Comparison of ENCODE assay signal across 1 cellular context in genomic region chr21:34669149-34669879, GRCh38.
TF ChIP-seq lines count a peak whose summit lies in the region.

No MANE protein-coding gene starts in this region.

TF ChIP-seq in HepG2, 621 proteins besides CTCF, POLR2A, EP300 and RAD21:
- TF ChIP-seq ZFP36L1 (CRISPR knock-in tag; IDR thresholded peaks at IDR 0.05): no peak
- peak; percentile 99 for TF ChIP-seq ZSCAN29 (CRISPR knock-in tag; conservative IDR thresholded peaks at IDR 0.05)
TF ChIP-seq in HepG2: peak in this region for 1.
